29 cellular contexts compared by ENCODE assay signal in genomic region chr2:25201794-25202193, GRCh38.
"Had no signal": no experiment of that assay in that cellular context is flagged by ENCODE, and none has a peak within 500 bp of the region (broad histone marks: within the 10 kb centered on the region; RNA-seq: fewer than 3 reads in every experiment).

No MANE protein-coding gene starts in this region.

- ATAC-seq: activated CD4-positive, alpha-beta T cell treated with anti-CD3 and anti-CD28 coated beads for 36 hours; activated T-cell treated with anti-CD3 and anti-CD28 coated beads, Interleukin-2, amount 50 U/mL, for 72 hours; left lung had no signal

- FAIRE-seq: bronchial epithelial cell, endometrium, frontal cortex, islet of Langerhans, small intestine had no signal

- H3K4me3 ChIP-seq: colonic mucosa, left lung, lung, ovary, sigmoid colon, uterus had no signal

- H3K36me3 ChIP-seq: colonic mucosa, left lung, neutrophil, ovary, sigmoid colon, uterus had no signal

- H3K27me3 ChIP-seq: colonic mucosa, ovary, sigmoid colon, uterus had no signal

- H3K9me3 Mint-ChIP-seq: activated naive CD4-positive, alpha-beta T cell treated with anti-CD3 and anti-CD28 coated beads, Interleukin-2, amount 50 U/mL, for 72 hours; activated T-cell treated with anti-CD3 and anti-CD28 coated beads, Interleukin-2, amount 50 U/mL, for 72 hours; central memory CD8-positive, alpha-beta T cell; nephron; type B pancreatic cell had no signal

- H3K4me1 Mint-ChIP-seq: central memory CD8-positive, alpha-beta T cell had no signal

- H3K36me3 Mint-ChIP-seq: activated naive CD4-positive, alpha-beta T cell treated with anti-CD3 and anti-CD28 coated beads, Interleukin-2, amount 50 U/mL, for 72 hours; type B pancreatic cell had no signal

- H3K9me3 ChIP-seq: colonic mucosa, left lung, neutrophil, ovary, sigmoid colon, uterus had no signal

- H3K27me3 Mint-ChIP-seq: activated CD4-positive, alpha-beta T cell treated with anti-CD3 and anti-CD28 coated beads for 36 hours; central memory CD8-positive, alpha-beta T cell; progenitor cell of endocrine pancreas; type B pancreatic cell had no signal

- H3K27ac Mint-ChIP-seq: activated CD4-positive, alpha-beta T cell treated with anti-CD3 and anti-CD28 coated beads for 36 hours; activated T-cell treated with anti-CD3 and anti-CD28 coated beads, Interleukin-2, amount 50 U/mL, for 72 hours; nephron; progenitor cell of endocrine pancreas had no signal

- DNase-seq: activated CD4-positive, alpha-beta T cell treated with anti-CD3 and anti-CD28 coated beads for 36 hours; activated CD4-positive, alpha-beta T cell treated with anti-CD3 and anti-CD28 coated beads, Interleukin-2, amount 50 U/mL, for 4 hours; activated CD4-positive, CD25-positive, alpha-beta regulatory T cell; activated naive CD4-positive, alpha-beta T cell; activated T-cell treated with anti-CD3 and anti-CD28 coated beads for 4 hours; activated T-cell treated with anti-CD3 and anti-CD28 coated beads, Interleukin-2, amount 50 U/mL, for 72 hours; colonic mucosa; effector CD8-positive, alpha-beta T cell; left lung; ovary; sigmoid colon; small intestine; stimulated activated CD4-positive, alpha-beta T cell treated with anti-CD3 and anti-CD28 coated beads, Interleukin-4, amount 100 ng/mL, for 4 hours; stimulated activated CD8-positive, alpha-beta memory T cell treated with anti-CD3 and anti-CD28 coated beads, Interleukin-4, amount 100 ng/mL, for 48 hours; stimulated activated naive CD4-positive, alpha-beta T cell treated with Interleukin-2 at 50 U/mL for 16 hours; substantia nigra; uterus had no signal

- H3K27ac ChIP-seq: colonic mucosa, epithelial cell of prostate, left lung, neutrophil, ovary, sigmoid colon, uterus had no signal

- H3K4me1 ChIP-seq: colonic mucosa, uterus had no signal

- H3K4me3 Mint-ChIP-seq: activated CD4-positive, alpha-beta T cell treated with anti-CD3 and anti-CD28 coated beads for 36 hours; activated T-cell treated with anti-CD3 and anti-CD28 coated beads, Interleukin-2, amount 50 U/mL, for 72 hours; central memory CD8-positive, alpha-beta T cell; nephron; type B pancreatic cell had no signal
